Comparison of ENCODE assay signal across 19 cellular contexts in the genomic region with DNA sequence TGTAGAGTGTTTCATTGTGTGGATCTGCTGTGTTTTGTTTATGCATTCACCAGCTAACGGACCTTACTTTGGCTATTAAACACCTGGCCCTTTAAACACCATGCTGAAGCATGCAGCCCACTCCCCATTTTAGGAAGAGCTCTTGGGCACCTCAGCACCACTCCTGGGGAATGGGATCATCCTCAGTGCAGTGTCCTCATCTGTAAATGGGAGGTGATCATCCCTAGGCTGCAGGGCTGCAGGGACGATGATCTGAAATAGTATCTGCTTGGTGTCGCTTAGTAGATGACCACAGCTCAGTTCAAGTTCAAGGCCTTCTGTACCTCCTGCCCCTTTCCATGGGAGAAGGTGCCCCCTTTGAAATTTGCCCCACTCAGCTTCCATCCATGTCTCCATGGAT.
DNase-seq lines count a peak whose midpoint lies in the region; ATAC-seq, FAIRE-seq and TF ChIP-seq lines count a peak whose summit lies in the region.
"Had no signal": no experiment of that assay in that cellular context is flagged by ENCODE, and none has a peak within 500 bp of the region (broad histone marks: within the 10 kb centered on the region; RNA-seq: fewer than 3 reads in every experiment).

No MANE protein-coding gene starts in this region.

- no peak overlapping the region for H2BK12ac ChIP-seq in H1 (ENCODE audit: low read depth, low read length)

- peaks cover 2 to 8% (median 4%) of the 10 kb centered on the region in 4 experiments; a peak in 6 of 7 replicates for H3K4me1 ChIP-seq in H1 (replicated peaks in 1 of 4; ENCODE audit: control insufficient read depth in 3 of 4, insufficient read depth in 4 of 4, low read length in 3 of 4)
- no peaks in the 10 kb centered on the region for H3K4me1 ChIP-seq in lung (ENCODE audit: control insufficient read depth in 2 of 2, insufficient read depth in 2 of 2, low read length in 2 of 2)
- peaks cover 0 to 19% (median 0%) of the 10 kb centered on the region in 6 donors for H3K4me1 ChIP-seq in spleen
- H3K4me1 ChIP-seq in aorta (ENCODE audit: control insufficient read depth in 1 of 2, insufficient read depth in 2 of 2, low read length in 2 of 2): peaks cover 0 to 5% of the 10 kb centered on the region in 2 donors
- H3K4me1 ChIP-seq: HAP-1 had no signal

- no peak overlapping the region for H3K27ac ChIP-seq in H1 (ENCODE audit: low read depth, low read length)
- H3K27ac ChIP-seq in lung (ENCODE audit: low read depth in 1 of 2, low read length in 1 of 2): no peak overlapping the region
- peak overlapping the region in 5 of 8 donors; percentile 26 to 63 (median 47) for H3K27ac ChIP-seq in spleen
- no peak overlapping the region for H3K27ac ChIP-seq in aorta (ENCODE audit: low read depth in 1 of 2, low read length in 2 of 2)
- H3K27ac ChIP-seq: HL-60, KMS-11 had no signal

- TF ChIP-seq EP300 in H1 (IDR thresholded peaks at IDR 0.05; ENCODE audit: borderline replicate concordance in 1 of 2, low read depth in 2 of 2, low read length in 2 of 2): no peak

- no peak overlapping the region for H3K9ac ChIP-seq in H1 (replicated peaks in 1 of 4; ENCODE audit: extremely low read depth in 1 of 4, low read depth in 3 of 4, low read length in 3 of 4)
- H3K9ac ChIP-seq: KMS-11 had no signal

- H3K4ac ChIP-seq in H1 (replicated peaks; ENCODE audit: insufficient read length, low read depth, low read length): no peak overlapping the region

- ATAC-seq in lung (ENCODE audit: insufficient read depth, low FRiP score) (no peak), aorta (ENCODE audit: low FRiP score) (no peak), HG03095 (IDR thresholded peaks at IDR 0.05; ENCODE audit: unreplicated experiment) (no peak)
- ATAC-seq: CD8-positive, alpha-beta T cell had no signal

- CTCF ChIA-PET in H1 (lab: Charles Lee; ENCODE audit: partially characterized antibody): interaction anchor here (1.3 to 2.4 kb wide), 2 partner anchors 14 to 122 kb away, joined by 5 read pairs; no protein-coding TSS in a partner anchor

- peak overlapping the region in 1 of 2 donors; percentile 74 for H3K4me3 Mint-ChIP-seq in CD14-positive monocyte
- H3K4me3 Mint-ChIP-seq: CD8-positive, alpha-beta T cell had no signal

- H2BK120ac ChIP-seq in H1 (replicated peaks; ENCODE audit: low read depth, low read length): no peak overlapping the region

- peak overlapping the region; percentile 1 for H4K91ac ChIP-seq in H1 (replicated peaks; ENCODE audit: insufficient read length, low read length)

- H3K23me2 ChIP-seq in H1 (ENCODE audit: low read depth, low read length): no peaks in the 10 kb centered on the region

- H4K20me1 ChIP-seq in H1 (replicated peaks in 1 of 2; ENCODE audit: control insufficient read depth in 1 of 2, insufficient read depth in 2 of 2, low read length in 2 of 2): no peaks in the 10 kb centered on the region

- H3K27ac Mint-ChIP-seq in CD14-positive monocyte: peak overlapping the region in 6 of 7 donors; percentile 89 to 97 (median 93)
- H3K27ac Mint-ChIP-seq: CD8-positive, alpha-beta T cell had no signal

- H3K27me3 ChIP-seq in H1 (replicated peaks in 1 of 4; ENCODE audit: control insufficient read depth in 3 of 4, extremely low read depth in 1 of 4, insufficient read depth in 3 of 4, low read length in 3 of 4): no peaks in the 10 kb centered on the region; a peak in 1 of 7 replicates
- no peaks in the 10 kb centered on the region for H3K27me3 ChIP-seq in lung (ENCODE audit: control insufficient read depth, insufficient read depth)
- no peaks in the 10 kb centered on the region for H3K27me3 ChIP-seq in spleen (replicated peaks in 1 of 7)
- H3K27me3 ChIP-seq in aorta (ENCODE audit: control insufficient read depth in 1 of 2, insufficient read depth in 2 of 2, low read length in 1 of 2): no peaks in the 10 kb centered on the region
- H3K27me3 ChIP-seq: BE2C had no signal

- H3K4me3 ChIP-seq in H1 (ENCODE audit: extremely low read depth in 1 of 4, insufficient read depth in 2 of 4, low read depth in 3 of 4, low read length in 4 of 4): no peak overlapping the region
- H3K4me3 ChIP-seq in lung: no peak overlapping the region
- H3K4me3 ChIP-seq in spleen: no peak overlapping the region
- H3K4me3 ChIP-seq in aorta (ENCODE audit: low read length in 2 of 2): no peak overlapping the region
- H3K4me3 ChIP-seq: HAP-1 had no signal

- H3K18ac ChIP-seq in H1 (ENCODE audit: extremely low read depth, low read length): no peak overlapping the region

- FAIRE-seq in H1 (lab: Jason Lieb, UNC): no peak
- FAIRE-seq: A204.1, G401.6, GM12891, GM18507 had no signal

- TF ChIP-seq CTCF in CD14-positive monocyte (IDR thresholded peaks at IDR 0.05): no peak
- TF ChIP-seq CTCF in H1 (IDR thresholded peaks at IDR 0.05; ENCODE audit: control extremely low read depth in 1 of 3, insufficient read depth in 1 of 3, low read depth in 1 of 3, low read length in 3 of 3): no peak
- TF ChIP-seq CTCF in lung (IDR thresholded peaks at IDR 0.05; ENCODE audit: control extremely low read depth, extremely low read depth): no peak
- no peak for TF ChIP-seq CTCF in spleen (IDR thresholded peaks at IDR 0.05 in 8 of 11, conservative IDR thresholded peaks at IDR 0.05 in 3 of 11)

- peaks cover 4 to 9% of the 10 kb centered on the region in 2 donors for H3K36me3 Mint-ChIP-seq in CD14-positive monocyte
- H3K36me3 Mint-ChIP-seq: CD8-positive, alpha-beta T cell had no signal

- intact Hi-C loops in CD14-positive monocyte (cut with micrococcal nuclease): no loop called here
- intact Hi-C loops in spleen (cut with DNase I; ENCODE audit: low total_unique reads): no loop called here
- intact Hi-C loops in aorta (cut with DNase I): no loop called here

- no peak overlapping the region for H2AFZ ChIP-seq in H1 (ENCODE audit: low read length)

- peaks cover 0 to 3% (median 0%) of the 10 kb centered on the region in 7 donors for H3K9me3 Mint-ChIP-seq in CD14-positive monocyte
- H3K9me3 Mint-ChIP-seq: CD8-positive, alpha-beta T cell had no signal

- no peak overlapping the region for H4K8ac ChIP-seq in H1 (ENCODE audit: extremely low read depth, insufficient read depth, low read length)

- H4K5ac ChIP-seq in H1 (ENCODE audit: insufficient read length, low read depth, low read length): no peak overlapping the region

- no peak overlapping the region for H3K4me2 ChIP-seq in H1 (ENCODE audit: insufficient read depth in 1 of 2, low read depth in 2 of 2, low read length in 2 of 2)
- H3K4me2 ChIP-seq: KMS-11 had no signal

- H3K4me1 Mint-ChIP-seq in CD14-positive monocyte: peaks cover 39% of the 10 kb centered on the region

- H2AK5ac ChIP-seq in H1 (ENCODE audit: low read depth, low read length): 0 out of 2 replicates have a peak overlapping the region, but pooled peaks have one; percentile 4

- TF ChIP-seq RAD21 in H1 (IDR thresholded peaks at IDR 0.05 in 1 of 2, conservative IDR thresholded peaks at IDR 0.05 in 1 of 2; ENCODE audit: low read depth in 2 of 2, low read length in 2 of 2): no peak

- H3K79me2 ChIP-seq in H1 (ENCODE audit: control insufficient read depth in 1 of 2, insufficient read depth in 2 of 2, low read length in 2 of 2): no peaks in the 10 kb centered on the region

- H3K36me3 ChIP-seq in H1 (ENCODE audit: control insufficient read depth in 2 of 4, insufficient read depth in 4 of 4, low read length in 3 of 4) (no peaks in the 10 kb centered on the region), lung (ENCODE audit: control insufficient read depth in 2 of 2, insufficient read depth in 2 of 2, low read length in 2 of 2) (peaks cover 0 to 2% of the 10 kb centered on the region in 2 donors), spleen (no peaks in the 10 kb centered on the region), aorta (ENCODE audit: control insufficient read depth in 1 of 2, insufficient read depth in 2 of 2, low read length in 1 of 2) (no peaks in the 10 kb centered on the region)
- H3K36me3 ChIP-seq: BE2C, HAP-1 had no signal

- H2BK15ac ChIP-seq in H1 (ENCODE audit: low read length): no peak overlapping the region

- DNase-seq in CD14-positive monocyte (ENCODE audit: low spot score) (no peak), H1 (ENCODE audit: low read depth in 1 of 2, low spot score in 2 of 2) (peak in 1 of 2 experiments; percentile 26), lung (ENCODE audit: low spot score) (peak; percentile 14), spleen (no peak), aorta (no peak), DMS153 (lab: John Stamatoyannopoulos, UW) (no peak)
- no peak for DNase-seq in activated CD4-positive, alpha-beta T cell treated with anti-CD3 and anti-CD28 coated beads for 4 hours
- DNase-seq: ACHN; BE2C; CD8-positive, alpha-beta T cell; DMS 273 treated with DMSO at 0.1 percent for 48 hours had no signal

- POLR2A ChIA-PET in H1 (lab: Charles Lee; ENCODE audit: partially characterized antibody): no interaction called here

- 96% methylated on average over 3 of the region's 3 CpGs; no CpG with 5 or more reads in 1 of the 2 experiments for WGBS in H1 (ENCODE audit: extremely low coverage in 1 of 2, insufficient coverage in 1 of 2, insufficient read length in 1 of 2, insufficient replicate concordance in 2 of 2, low coverage in 1 of 2, low lambda C conversion rate in 2 of 2, missing lambda C conversion rate in 1 of 2), 2 experiments
- WGBS in lung, 2 donors: 91% methylated on average over 3 of the region's 3 CpGs
- 86 to 93% (median 90%) methylated on average over 3 of the region's 3 CpGs for WGBS in spleen, 5 donors
- 94 to 96% methylated on average over 3 of the region's 3 CpGs for WGBS in aorta, 2 donors

- H3K14ac ChIP-seq in H1 (ENCODE audit: insufficient read length): no peak overlapping the region

- H2BK20ac ChIP-seq in H1 (ENCODE audit: low read length): no peak overlapping the region

- H2BK5ac ChIP-seq in H1 (ENCODE audit: low read depth, low read length): no peak overlapping the region

- H3K9me3 ChIP-seq in H1 (ENCODE audit: insufficient read depth in 2 of 2, low read depth in 1 of 2, low read length in 1 of 2): no peaks in the 10 kb centered on the region
- no peaks in the 10 kb centered on the region for H3K9me3 ChIP-seq in lung (ENCODE audit: control insufficient read depth in 2 of 2, insufficient read depth in 1 of 2, low read length in 1 of 2)
- H3K9me3 ChIP-seq in spleen: no peaks in the 10 kb centered on the region
- no peaks in the 10 kb centered on the region for H3K9me3 ChIP-seq in aorta (ENCODE audit: control insufficient read depth, low read length)
- H3K9me3 ChIP-seq: BE2C, HAP-1 had no signal

- H3K23ac ChIP-seq in H1 (ENCODE audit: insufficient read length): no peak overlapping the region

- H3K56ac ChIP-seq in H1 (replicated peaks; ENCODE audit: insufficient read length, low read depth, low read length): no peak overlapping the region

- no peaks in the 10 kb centered on the region for H3K79me1 ChIP-seq in H1 (ENCODE audit: low read depth, low read length)

- no peak for TF ChIP-seq POLR2A in H1 (IDR thresholded peaks at IDR 0.05; ENCODE audit: control extremely low read depth in 1 of 2, low read depth in 2 of 2, low read length in 2 of 2)
- no peak for TF ChIP-seq POLR2A in spleen (IDR thresholded peaks at IDR 0.05)

- H3K27me3 Mint-ChIP-seq in CD14-positive monocyte (ENCODE audit: low read depth in 3 of 3): peaks cover 8 to 13% (median 13%) of the 10 kb centered on the region in 3 donors

TF ChIP-seq in H1, 55 proteins besides CTCF, POLR2A, EP300 and RAD21 (continues in another document):
- no peak for TF ChIP-seq SUZ12 (IDR thresholded peaks at IDR 0.05; ENCODE audit: low read length)
- no peak for TF ChIP-seq FOSL1 (IDR thresholded peaks at IDR 0.05; ENCODE audit: insufficient read depth, low read depth, low read length)
- TF ChIP-seq CHD1 (IDR thresholded peaks at IDR 0.05; ENCODE audit: low read depth, low read length): no peak

Comparison
In these comparisons a context has a peak if more than half of its experiments do, and no peak if none do; other contexts are left out.
1. H3K27ac ChIP-seq: peak in spleen (5 of 8); none in H1 (single experiment), lung (0 of 2) and aorta (0 of 2).